In genomic region chrX:154432210-154432609, GRCh38 we compare ENCODE assay signal across 22 cellular contexts.
"Had no signal": no experiment of that assay in that cellular context is flagged by ENCODE, and none has a peak within 500 bp of the region (broad histone marks: within the 10 kb centered on the region; RNA-seq: fewer than 3 reads in every experiment).

No MANE protein-coding gene starts in this region.

- H3K9me3 Mint-ChIP-seq: immature natural killer cell; neural crest cell; stimulated activated memory B cell treated with anti-CD40 and anti-IgM and Interleukin-4, amounts not matched to agents 10 μg/mL and 1 μg/mL and 100 μg/mL, for 72 hours; stimulated activated naive CD8-positive, alpha-beta T cell treated with anti-CD3 and anti-CD28 coated beads, Interleukin-15, amount 100 ng/mL, for 72 hours; type B pancreatic cell had no signal

- H2AFZ ChIP-seq: parathyroid adenoma had no signal

- FAIRE-seq: islet of Langerhans, kidney had no signal

- H3K27ac Mint-ChIP-seq: immature natural killer cell; mesothelial cell of epicardium; nephron; stimulated activated memory B cell treated with anti-CD40 and anti-IgM and Interleukin-4, amounts not matched to agents 10 μg/mL and 1 μg/mL and 100 μg/mL, for 72 hours; stimulated activated naive CD8-positive, alpha-beta T cell treated with anti-CD3 and anti-CD28 coated beads, Interleukin-15, amount 100 ng/mL, for 72 hours; type B pancreatic cell had no signal

- H3K27me3 Mint-ChIP-seq: naive B cell; stimulated activated memory B cell treated with anti-CD40 and anti-IgM and Interleukin-4, amounts not matched to agents 10 μg/mL and 1 μg/mL and 100 μg/mL, for 72 hours; stimulated activated naive CD8-positive, alpha-beta T cell treated with anti-CD3 and anti-CD28 coated beads, Interleukin-15, amount 100 ng/mL, for 72 hours; type B pancreatic cell had no signal

- ATAC-seq: psoas muscle; right lobe of liver; stimulated activated memory B cell treated with anti-CD40 and anti-IgM and Interleukin-4, amounts not matched to agents 10 μg/mL and 1 μg/mL and 100 μg/mL, for 72 hours; stimulated activated naive CD8-positive, alpha-beta T cell treated with anti-CD3 and anti-CD28 coated beads, Interleukin-15, amount 100 ng/mL, for 72 hours had no signal

- H3K9me3 ChIP-seq: left ventricle myocardium inferior, psoas muscle, right lobe of liver, tibial nerve, vagina had no signal

- H3K4me3 ChIP-seq: left ventricle myocardium inferior, lung, psoas muscle, right lobe of liver, skin epidermis, tibial nerve, vagina had no signal

- H3K36me3 Mint-ChIP-seq: naive B cell had no signal

- H3K27ac ChIP-seq: left ventricle myocardium inferior, parathyroid adenoma, psoas muscle, right lobe of liver, vagina had no signal

- H3K27me3 ChIP-seq: right lobe of liver, tibial nerve, vagina had no signal

- H3K9ac ChIP-seq: parathyroid adenoma had no signal

- H3K4me1 ChIP-seq: psoas muscle had no signal

- H3K4me3 Mint-ChIP-seq: immature natural killer cell; mesothelial cell of epicardium; stimulated activated naive CD8-positive, alpha-beta T cell treated with anti-CD3 and anti-CD28 coated beads, Interleukin-15, amount 100 ng/mL, for 72 hours; type B pancreatic cell had no signal

- DNase-seq: immature natural killer cell; kidney; left ventricle myocardium inferior; mesendoderm; naive B cell; occipital lobe; psoas muscle; right lobe of liver; stimulated activated CD4-positive, alpha-beta T cell treated with anti-CD3 and anti-CD28 coated beads, Interleukin-4, amount 100 ng/mL, for 24 hours; stimulated activated naive CD4-positive, alpha-beta T cell treated with Interleukin-2 at 50 U/mL for 16 hours; stimulated activated naive CD8-positive, alpha-beta T cell treated with anti-CD3 and anti-CD28 coated beads, Interleukin-15, amount 100 ng/mL, for 72 hours had no signal
